Comparison of ENCODE assay signal across 8 cellular contexts in genomic region chr1:111140680-111140967, GRCh38. TPM values are rescaled to one million over a fixed set of nuclear protein-coding genes. Genes with fewer than 3 reads are reported as not detected.
DNase-seq lines count a peak whose midpoint lies in the region; TF ChIP-seq lines count a peak whose summit lies in the region.

No MANE protein-coding gene starts in this region.

- H3K4me3 ChIP-seq in OCI-LY7 (ENCODE audit: low read depth, low read length, poor library complexity, severe bottlenecking) (peak overlapping the region; percentile 94), mononuclear cell (ENCODE audit: low read length) (peak overlapping the region; percentile 89)

- peak overlapping the region; percentile 91 for H3K27ac ChIP-seq in OCI-LY7 (ENCODE audit: low read depth, low read length, poor library complexity, severe bottlenecking)

- BruUV-seq in OCI-LY7 (replicated peaks; lab: Mats Ljungman, UMichigan) = no TSS peak

- TF ChIP-seq CTCF in OCI-LY7 (conservative IDR thresholded peaks at IDR 0.05; ENCODE audit: low read length) = no peak

- H3K4me1 ChIP-seq in OCI-LY7 (ENCODE audit: insufficient read depth, low read length, poor library complexity, severe bottlenecking) (peaks cover 54% of the 10 kb centered on the region), mononuclear cell (ENCODE audit: insufficient read depth, low read length) (peaks cover 48% of the 10 kb centered on the region)

- POLR2A ChIA-PET in OCI-LY7 (lab: Charles Lee) = interaction anchor here (1.0 to 9.5 kb wide), 6 partner anchors 10 to 77 kb away, joined by 3 to 114 read pairs (median 10); no protein-coding TSS in a partner anchor

- CTCF ChIA-PET in OCI-LY7 (lab: Charles Lee; ENCODE audit: unreplicated experiment) = interaction anchor here (0.5 kb wide), 1 partner anchor 14 kb away, joined by 3 read pairs; no protein-coding TSS in a partner anchor

- H2AFZ ChIP-seq in OCI-LY7 (ENCODE audit: low read length) = peak overlapping the region; percentile 38; the same call in 1 of the 2 replicates

- H3K79me2 ChIP-seq in OCI-LY7 (ENCODE audit: insufficient read depth, low read depth, low read length) = peaks cover 83% of the 10 kb centered on the region

- H3K4me2 ChIP-seq in OCI-LY7 (ENCODE audit: low read length) = peak overlapping the region; percentile 85

- peak; percentile 35 for DNase-seq in NCI-H510A (lab: John Stamatoyannopoulos, UW)
- no peak for DNase-seq in NCI-H510A treated with DMSO at 0.1 percent for 48 hours (lab: John Stamatoyannopoulos, UW)
- peak; percentile 32 for DNase-seq in OCI-LY7 (ENCODE audit: low spot score)
- peak; percentile 31 to 67 for DNase-seq in dermis microvascular lymphatic vessel endothelial cell (ENCODE audit: low read depth in 2 of 2)
- no peak for DNase-seq in MV-4-11 (lab: John Stamatoyannopoulos, UW)
- DNase-seq in NCI-H524 treated with DMSO at 0.1 percent for 48 hours (lab: John Stamatoyannopoulos, UW) = no peak
- no peak for DNase-seq in stimulated activated CD4-positive, alpha-beta T cell treated with anti-CD3 and anti-CD28 coated beads, Interleukin-12 subunit alpha, Interleukin-12 subunit beta, amount 100 ng/mL, for 4 hours

- H3K36me3 ChIP-seq in OCI-LY7 (ENCODE audit: insufficient read depth, low read length) = peaks cover 44% of the 10 kb centered on the region

- no peaks in the 10 kb centered on the region for H3K9me3 ChIP-seq in OCI-LY7 (ENCODE audit: low read length)
- no peaks in the 10 kb centered on the region for H3K9me3 ChIP-seq in mononuclear cell (ENCODE audit: low read depth, low read length)

- peaks cover 25% of the 10 kb centered on the region; the same call in 1 of the 2 replicates for H4K20me1 ChIP-seq in OCI-LY7 (ENCODE audit: insufficient read depth, low read length)

- intact Hi-C loops in OCI-LY7 (cut with micrococcal nuclease; ENCODE audit: unreplicated experiment) = loop anchor here (1.0 to 5.0 kb wide), 3 partner anchors 62 to 267 kb away; partner anchors contain the start of gene DENND2D

- H3K27me3 ChIP-seq in mononuclear cell (ENCODE audit: insufficient read depth, low read length) = no peaks in the 10 kb centered on the region

- H3K9me2 ChIP-seq in OCI-LY7 (ENCODE audit: insufficient read depth, low read length) = no peaks in the 10 kb centered on the region

RNA-seq across cellular contexts. Expression of gene CEPT1, which starts 0.6 kb away (rescaled TPM):
- total RNA-seq in OCI-LY7 (2014; rRNA removed; shearing (Covaris generic)) = 41.5 and 44.9 TPM in 2 replicates
- 59.0 TPM in 2 replicates for total RNA-seq in OCI-LY7 (2022)
- total RNA-seq in dermis microvascular lymphatic vessel endothelial cell = 29.7 and 33.1 TPM in 2 replicates
- 48.9 TPM for total RNA-seq in mononuclear cell

RNA-seq across cellular contexts. Expression of gene DRAM2, which starts 0.7 kb away (rescaled TPM):
- 75.2 and 84.2 TPM in 2 replicates for total RNA-seq in OCI-LY7 (2014; rRNA removed; shearing (Covaris generic))
- total RNA-seq in OCI-LY7 (2022) (83.5 and 87.9 TPM in 2 replicates), dermis microvascular lymphatic vessel endothelial cell (42.5 and 48.4 TPM in 2 replicates), mononuclear cell (89.8 TPM)

RNA-seq across cellular contexts. Expression of gene DENND2D, which starts 59.8 kb away (rescaled TPM):
- total RNA-seq in OCI-LY7 (2014; rRNA removed; shearing (Covaris generic)) = 34.4 and 39.9 TPM in 2 replicates
- total RNA-seq in OCI-LY7 (2022) = 9.8 and 13.5 TPM in 2 replicates
- total RNA-seq in dermis microvascular lymphatic vessel endothelial cell = 1.4 TPM in 2 replicates
- 49.5 TPM for total RNA-seq in mononuclear cell

Comparison
In these comparisons a context has a peak if more than half of its experiments do, and no peak if none do; other contexts are left out.
1. DNase-seq: peak in NCI-H510A (single experiment), OCI-LY7 (single experiment) and dermis microvascular lymphatic vessel endothelial cell (2 of 2); none in NCI-H510A treated with DMSO at 0.1 percent for 48 hours (single experiment), MV-4-11 (single experiment), NCI-H524 treated with DMSO at 0.1 percent for 48 hours (single experiment) and stimulated activated CD4-positive, alpha-beta T cell treated with anti-CD3 and anti-CD28 coated beads, Interleukin-12 subunit alpha, Interleukin-12 subunit beta, amount 100 ng/mL, for 4 hours (single experiment).